In the genomic region with DNA sequence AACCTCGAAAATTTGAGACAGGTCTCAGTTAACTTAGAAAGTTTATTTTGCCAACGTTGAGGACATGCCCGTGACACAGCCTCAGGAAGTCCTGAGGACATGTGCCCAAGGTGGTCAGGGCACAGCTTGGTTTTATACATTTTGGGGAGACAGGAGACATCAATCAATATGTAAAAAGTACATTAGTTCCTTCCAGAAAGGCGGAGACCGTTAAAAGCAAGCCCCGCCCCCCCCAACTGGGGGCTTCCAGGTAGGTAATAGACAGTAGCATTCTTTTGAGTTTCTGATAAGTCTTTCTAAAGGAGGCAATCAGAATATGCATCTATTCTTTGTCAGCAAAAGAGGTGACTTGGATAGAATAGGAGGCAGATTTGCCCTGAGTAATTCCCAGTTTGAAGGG, we compare ENCODE assay signal across 8 cellular contexts. TPM values are rescaled to one million over a fixed set of nuclear protein-coding genes. Genes with fewer than 3 reads are reported as not detected.
DNase-seq lines count a peak whose midpoint lies in the region; ATAC-seq, FAIRE-seq and TF ChIP-seq lines count a peak whose summit lies in the region.

No MANE protein-coding gene starts in this region.

- no peak for FAIRE-seq in GM12892 (lab: Jason Lieb, UNC)

- H3K36me3 ChIP-seq in body of pancreas (replicated peaks in 1 of 2; ENCODE audit: insufficient read depth in 1 of 2, low read depth in 2 of 2) = no peaks in the 10 kb centered on the region
- no peaks in the 10 kb centered on the region for H3K36me3 ChIP-seq in lung (ENCODE audit: control insufficient read depth in 2 of 2, insufficient read depth in 2 of 2, low read length in 2 of 2)
- no peaks in the 10 kb centered on the region for H3K36me3 ChIP-seq in uterus

- peak overlapping the region; percentile 95 for H3K27ac Mint-ChIP-seq in activated naive CD4-positive, alpha-beta T cell treated with anti-CD3 and anti-CD28 coated beads, Interleukin-2, amount 50 U/mL, for 24 hours

- H3K27ac ChIP-seq in body of pancreas (peak overlapping the region; percentile 18 to 80 (median 78)), lung (ENCODE audit: low read depth in 1 of 2, low read length in 1 of 2) (peak overlapping the region in 1 of 2 donors; percentile 25), uterus (peak overlapping the region; percentile 83 to 84)

- TF ChIP-seq CTCF in body of pancreas (IDR thresholded peaks at IDR 0.05) (no peak), lung (IDR thresholded peaks at IDR 0.05; ENCODE audit: control extremely low read depth, extremely low read depth) (no peak), uterus (IDR thresholded peaks at IDR 0.05) (no peak)

- H3K4me1 ChIP-seq in body of pancreas (peaks cover 18% of the 10 kb centered on the region), lung (ENCODE audit: control insufficient read depth in 2 of 2, insufficient read depth in 2 of 2, low read length in 2 of 2) (peaks cover 0 to 11% of the 10 kb centered on the region in 2 donors), uterus (no peaks in the 10 kb centered on the region)

- no peaks in the 10 kb centered on the region for H3K27me3 Mint-ChIP-seq in activated naive CD4-positive, alpha-beta T cell treated with anti-CD3 and anti-CD28 coated beads, Interleukin-2, amount 50 U/mL, for 24 hours

- H3K4me3 ChIP-seq in body of pancreas = peak overlapping the region; percentile 73 to 81
- peak overlapping the region; percentile 35 for H3K4me3 ChIP-seq in lung
- peak overlapping the region; percentile 67 to 91 for H3K4me3 ChIP-seq in uterus

- peaks cover 11% of the 10 kb centered on the region for H3K36me3 Mint-ChIP-seq in activated naive CD4-positive, alpha-beta T cell treated with anti-CD3 and anti-CD28 coated beads, Interleukin-2, amount 50 U/mL, for 24 hours

- H3K9me3 Mint-ChIP-seq in activated naive CD4-positive, alpha-beta T cell treated with anti-CD3 and anti-CD28 coated beads, Interleukin-2, amount 50 U/mL, for 24 hours = no peaks in the 10 kb centered on the region

- WGBS in body of pancreas, 2 donors = 6 to 7% methylated on average over 6 of the region's 6 CpGs
- WGBS in lung, 2 donors = 9 to 13% methylated on average over 6 of the region's 6 CpGs

- H3K27me3 ChIP-seq in body of pancreas = no peaks in the 10 kb centered on the region
- no peaks in the 10 kb centered on the region for H3K27me3 ChIP-seq in lung (ENCODE audit: control insufficient read depth, insufficient read depth)
- no peaks in the 10 kb centered on the region for H3K27me3 ChIP-seq in uterus

- DNase-seq in activated naive CD4-positive, alpha-beta T cell treated with Interleukin-2 at 50 U/mL for 16 hours = no peak
- DNase-seq in body of pancreas (no peak), lung (ENCODE audit: low spot score) (no peak), uterus (no peak), GM12892 (ENCODE audit: insufficient read length) (no peak), NCI-H774 (lab: John Stamatoyannopoulos, UW) (no peak)

- TF ChIP-seq POLR2A in body of pancreas (IDR thresholded peaks at IDR 0.05) (no peak), uterus (IDR thresholded peaks at IDR 0.05) (no peak), GM12892 (IDR thresholded peaks at IDR 0.05; ENCODE audit: low read depth, low read length) (no peak)

- peak; percentile 0 for ATAC-seq in HG03442 (IDR thresholded peaks at IDR 0.05; ENCODE audit: unreplicated experiment)
- peak; percentile 9 for ATAC-seq in body of pancreas
- no peak for ATAC-seq in lung (ENCODE audit: insufficient read depth, low FRiP score)

- H3K4me3 Mint-ChIP-seq in activated naive CD4-positive, alpha-beta T cell treated with anti-CD3 and anti-CD28 coated beads, Interleukin-2, amount 50 U/mL, for 24 hours = peak overlapping the region; percentile 97

- intact Hi-C loops in body of pancreas (cut with DNase I) (no loop called here), uterus (cut with DNase I; ENCODE audit: low total_unique reads) (no loop called here)

- H3K4me1 Mint-ChIP-seq in activated naive CD4-positive, alpha-beta T cell treated with anti-CD3 and anti-CD28 coated beads, Interleukin-2, amount 50 U/mL, for 24 hours = peaks cover 54% of the 10 kb centered on the region

- H3K9me3 ChIP-seq in body of pancreas (no peaks in the 10 kb centered on the region), lung (ENCODE audit: control insufficient read depth in 2 of 2, insufficient read depth in 1 of 2, low read length in 1 of 2) (no peaks in the 10 kb centered on the region), uterus (no peaks in the 10 kb centered on the region)

RNA-seq across cellular contexts. Expression of gene MOCS2, which starts 0.6 kb away (rescaled TPM):
- total RNA-seq in body of pancreas (10 to 100 TPM; 17.8 to 27.5 TPM), lung (10 to 100 TPM; 25.3 to 27.6 TPM), uterus (10 to 100 TPM; 11.8 to 49.5 (median 41.3) TPM)
- polyA plus RNA-seq in lung = 10 to 100 TPM; 26.0 to 71.0 TPM
- polyA plus RNA-seq in GM12892 (2012; ENCODE audit: missing spikeins) = 15.9 TPM
